ENCODE assay signal across 8 cellular contexts in the genomic region with DNA sequence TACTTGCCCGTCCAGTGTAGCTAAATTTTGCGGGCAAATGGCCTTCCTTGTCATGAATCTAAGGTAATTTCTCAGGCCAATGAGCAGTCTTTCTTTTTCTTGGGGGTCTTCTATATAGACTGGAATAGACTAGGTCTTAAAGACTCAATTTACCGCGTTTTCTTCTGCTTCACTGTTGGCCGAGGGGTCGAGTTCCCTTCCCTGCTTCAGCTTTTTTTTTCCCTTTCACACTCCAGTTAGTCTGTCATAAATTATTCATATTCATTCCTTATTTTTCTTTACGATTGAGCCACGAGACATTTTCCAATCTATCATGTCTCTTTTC. TPM values are rescaled to one million over a fixed set of nuclear protein-coding genes. Genes with fewer than 3 reads are reported as not detected.
DNase-seq lines count a peak whose midpoint lies in the region; ATAC-seq and TF ChIP-seq lines count a peak whose summit lies in the region.

No MANE protein-coding gene starts in this region.

- H3K27ac ChIP-seq in PC-9 (peak overlapping the region; percentile 41), esophagus (ENCODE audit: low read depth in 2 of 2, low read length in 1 of 2) (peak overlapping the region in 1 of 2 donors; percentile 74), prostate gland (peak overlapping the region; percentile 31 to 64)

- no peak for DNase-seq in PC-9
- no peak for DNase-seq in prostate gland (ENCODE audit: low spot score)
- DNase-seq in NCI-H1092 treated with DMSO at 0.1 percent for 48 hours (lab: John Stamatoyannopoulos, UW), result no peak
- DNase-seq in A172 (ENCODE audit: low spot score), result no peak
- no peak for DNase-seq in EL
- DNase-seq in stimulated activated CD4-positive, alpha-beta T cell treated with anti-CD3 and anti-CD28 coated beads, Interleukin-4, amount 100 ng/mL, for 4 hours, result no peak

- WGBS in esophagus, 2 donors, result 0 to 1% methylated on average over 8 of the region's 8 CpGs
- WGBS in prostate gland, result 0% methylated on average over 8 of the region's 8 CpGs

- no peak for TF ChIP-seq CTCF in PC-9 (conservative IDR thresholded peaks at IDR 0.05)
- TF ChIP-seq CTCF in prostate gland (IDR thresholded peaks at IDR 0.05), result no peak

- no peak for TF ChIP-seq POLR2A in prostate gland (IDR thresholded peaks at IDR 0.05)

- H3K4me3 ChIP-seq in PC-9 (peak overlapping the region; percentile 97), esophagus (ENCODE audit: low read depth in 1 of 2, low read length in 2 of 2) (peak overlapping the region; percentile 73 to 82), prostate gland (peak overlapping the region; percentile 65 to 67)

- peaks cover 2% of the 10 kb centered on the region; the same call in 1 of the 2 replicates for H3K27me3 ChIP-seq in PC-9 (ENCODE audit: insufficient read depth, low read depth)
- no peaks in the 10 kb centered on the region for H3K27me3 ChIP-seq in esophagus (ENCODE audit: control insufficient read depth in 1 of 2, insufficient read depth in 2 of 2, low read length in 2 of 2)
- H3K27me3 ChIP-seq in prostate gland (replicated peaks; ENCODE audit: insufficient read depth), result no peaks in the 10 kb centered on the region

- no TSS peak for BruUV-seq in PC-9 (replicated peaks; lab: Mats Ljungman, UMichigan)

- peak; percentile 0 for ATAC-seq in GM18502 (IDR thresholded peaks at IDR 0.05; ENCODE audit: poor library complexity, unreplicated experiment)

- no peaks in the 10 kb centered on the region for H3K9me2 ChIP-seq in PC-9 (ENCODE audit: insufficient read depth)

- H3F3A ChIP-seq in PC-9 (ENCODE audit: insufficient read depth, low read depth), result no peaks in the 10 kb centered on the region

- H3K79me2 ChIP-seq in PC-9 (ENCODE audit: low read depth), result peaks cover 38% of the 10 kb centered on the region

- POLR2A ChIA-PET in PC-9 (lab: Charles Lee; ENCODE audit: unreplicated experiment), result interaction anchor here (0.6 kb wide), 2 partner anchors 214 to 573 kb away, joined by 3 to 5 read pairs; no protein-coding TSS in a partner anchor

- CTCF ChIA-PET in PC-9 (lab: Charles Lee), result no interaction called here

- H3K36me3 ChIP-seq in PC-9 (ENCODE audit: low read depth) (no peaks in the 10 kb centered on the region), esophagus (ENCODE audit: control insufficient read depth in 2 of 2, insufficient read depth in 2 of 2, low read length in 1 of 2) (no peaks in the 10 kb centered on the region), prostate gland (no peaks in the 10 kb centered on the region)

- intact Hi-C loops in PC-9 (cut with micrococcal nuclease; ENCODE audit: unreplicated experiment), result loop anchor here (5.0 kb wide), 1 partner anchor 440 kb away; a partner anchor contains a TSS
- intact Hi-C loops in prostate gland (cut with DNase I), result loop anchor here (5.0 to 10.0 kb wide), 3 partner anchors 182 to 440 kb away; a partner anchor contains a TSS

- no peaks in the 10 kb centered on the region for H4K20me1 ChIP-seq in PC-9 (ENCODE audit: insufficient read depth)

- H3K4me1 ChIP-seq in PC-9 (replicated peaks; ENCODE audit: insufficient read depth) (peaks cover 9% of the 10 kb centered on the region), esophagus (ENCODE audit: control insufficient read depth in 2 of 2, insufficient read depth in 2 of 2, low read length in 1 of 2) (no peaks in the 10 kb centered on the region), prostate gland (replicated peaks) (no peaks in the 10 kb centered on the region)

- H3K4me2 ChIP-seq in PC-9, result peak overlapping the region; percentile 76

- H2AFZ ChIP-seq in PC-9, result peak overlapping the region; percentile 90

- H3K9me3 ChIP-seq in PC-9 (ENCODE audit: insufficient read depth, low read depth), result no peaks in the 10 kb centered on the region
- no peaks in the 10 kb centered on the region for H3K9me3 ChIP-seq in esophagus (ENCODE audit: control insufficient read depth in 2 of 2, insufficient read depth in 1 of 2, low read depth in 1 of 2, low read length in 1 of 2)
- no peaks in the 10 kb centered on the region for H3K9me3 ChIP-seq in prostate gland

RNA-seq across cellular contexts. Expression of a gene that starts 0.3 kb away (rescaled TPM):
- total RNA-seq in PC-9 (2021) (15.0 and 15.7 TPM in 2 replicates), prostate gland (10 to 100 TPM; 28.9 to 34.1 TPM)
- 1 to 10 TPM; 2.3 to 2.9 TPM for polyA plus RNA-seq in esophagus
- 16.8 and 17.0 TPM in 2 replicates for total RNA-seq in A172 (2014; rRNA removed; shearing (Covaris generic))

RNA-seq across cellular contexts. Expression of a gene that starts 1.2 kb away (rescaled TPM):
- total RNA-seq in PC-9 (2021) (0.43 and 1.2 TPM in 2 replicates), prostate gland (1 to 10 TPM; 6.2 to 8.2 TPM)
- under 1 TPM; 0.55 to 0.59 TPM for polyA plus RNA-seq in esophagus
- total RNA-seq in A172 (2014; rRNA removed; shearing (Covaris generic)), result 2.0 and 2.3 TPM in 2 replicates

RNA-seq across cellular contexts. Expression of a gene that starts 12.0 kb away (rescaled TPM):
- 5.8 and 11.4 TPM in 2 replicates for total RNA-seq in PC-9 (2021)
- polyA plus RNA-seq in esophagus, result 1 to 10 TPM; 1.7 to 3.1 TPM
- total RNA-seq in prostate gland, result 10 to 100 TPM; 19.1 to 26.1 TPM
- 11.8 and 14.0 TPM in 2 replicates for total RNA-seq in A172 (2014; rRNA removed; shearing (Covaris generic))
